Comparison of ENCODE assay signal across 8 cellular contexts in genomic region chr14:22303589-22304195, GRCh38.
DNase-seq lines count a peak whose midpoint lies in the region; ATAC-seq and TF ChIP-seq lines count a peak whose summit lies in the region.

No MANE protein-coding gene starts in this region.

- H3K9ac ChIP-seq in SK-N-MC (ENCODE audit: insufficient read length), result no peak overlapping the region

- CTCF ChIA-PET in A673 (lab: Charles Lee), result interaction anchor here (0.6 to 0.8 kb wide), 2 partner anchors 71 to 410 kb away, joined by 3 to 4 read pairs; no protein-coding TSS in a partner anchor
- CTCF ChIA-PET in GM10248 (lab: Yijun Ruan, JAX), result interaction anchor here (0.6 to 4.8 kb wide), 13 partner anchors 10 to 382 kb away, joined by 3 to 29 read pairs (median 4); no protein-coding TSS in a partner anchor

- no peaks in the 10 kb centered on the region for H3K27me3 ChIP-seq in A673 (replicated peaks; ENCODE audit: insufficient read depth, low read depth, low read length, poor library complexity)

- DNase-seq in A673 (ENCODE audit: low spot score) (peak; percentile 63), GM10248 (ENCODE audit: extremely low spot score) (no peak), SK-N-MC (ENCODE audit: low read depth, low spot score) (no peak), fibroblast of villous mesenchyme (ENCODE audit: low read depth) (peak; percentile 14), NCI-H2081 (lab: John Stamatoyannopoulos, UW) (no peak), cerebellar nuclear complex (lab: John Stamatoyannopoulos, UW) (no peak)
- no peak for DNase-seq in stimulated activated CD4-positive, alpha-beta T cell treated with anti-CD3 and anti-CD28 coated beads, Interleukin-1b, Interleukin-23, amount 100 ng/mL, for 48 hours

- H3K9me3 ChIP-seq in A673 (ENCODE audit: low read depth, low read length, poor library complexity, severe bottlenecking) (no peaks in the 10 kb centered on the region), SK-N-MC (ENCODE audit: low read depth, low read length) (no peaks in the 10 kb centered on the region)

- peaks cover 29% of the 10 kb centered on the region for H3K4me1 ChIP-seq in A673 (ENCODE audit: insufficient read depth, low read length, poor library complexity, severe bottlenecking)

- TF ChIP-seq CTCF in A673 (conservative IDR thresholded peaks at IDR 0.05; ENCODE audit: low read depth, low read length) (peak; percentile 74), GM10248 (IDR thresholded peaks at IDR 0.05; ENCODE audit: control extremely low read depth, extremely low read depth, low read depth, missing control alignments) (peak; percentile 36), fibroblast of villous mesenchyme (IDR thresholded peaks at IDR 0.05; ENCODE audit: insufficient read depth, low read depth, low read length) (peak; percentile 49)

- POLR2A ChIA-PET in A673 (lab: Charles Lee; ENCODE audit: low non-redundant PET) (interaction anchor here (0.5 kb wide), 1 partner anchor 111 kb away, joined by 3 read pairs; no protein-coding TSS in a partner anchor), GM10248 (lab: Yijun Ruan, JAX) (no interaction called here)

- H3K36me3 ChIP-seq in A673 (ENCODE audit: insufficient read depth, low read length, poor library complexity, severe bottlenecking), result no peaks in the 10 kb centered on the region
- no peaks in the 10 kb centered on the region for H3K36me3 ChIP-seq in SK-N-MC (ENCODE audit: insufficient read depth, low read length)

- H3K4me3 ChIP-seq in A673 (ENCODE audit: low read depth, low read length, poor library complexity, severe bottlenecking) (peak overlapping the region; percentile 15), SK-N-MC (no peak overlapping the region), fibroblast of villous mesenchyme (ENCODE audit: low read depth, low read length) (no peak overlapping the region)

- intact Hi-C loops in A673 (cut with micrococcal nuclease; ENCODE audit: unreplicated experiment), result loop anchor here (10.0 kb wide), 2 partner anchors 351 to 551 kb away; no protein-coding TSS in a partner anchor

- peak overlapping the region; percentile 78 for H3K27ac ChIP-seq in A673 (ENCODE audit: low read depth, low read length, poor library complexity, severe bottlenecking)
- 0 out of 2 replicates have a peak overlapping the region, but pooled peaks have one; percentile 17 for H3K27ac ChIP-seq in SK-N-MC

- BruUV-seq in A673 (replicated peaks; lab: Mats Ljungman, UMichigan), result no TSS peak

- no peak for ATAC-seq in esophagus mucosa

Comparison
In these comparisons a context has a peak if more than half of its experiments do, and no peak if none do; other contexts are left out.
1. DNase-seq: peak in A673 (single experiment) and fibroblast of villous mesenchyme (single experiment); none in GM10248 (single experiment), SK-N-MC (single experiment), NCI-H2081 (0 of 2), cerebellar nuclear complex (0 of 2) and stimulated activated CD4-positive, alpha-beta T cell treated with anti-CD3 and anti-CD28 coated beads, Interleukin-1b, Interleukin-23, amount 100 ng/mL, for 48 hours (single experiment).
2. Peak in every context shown above with its lines, with median percentiles within 50 percentile points of each other: CTCF ChIP-seq.